ENCODE assay signal across 28 cellular contexts in genomic region chr16:70442344-70442743, GRCh38.
"Had no signal": no experiment of that assay in that cellular context is flagged by ENCODE, and none has a peak within 500 bp of the region (broad histone marks: within the 10 kb centered on the region; RNA-seq: fewer than 3 reads in every experiment).

No MANE protein-coding gene starts in this region.

- H3K27me3 Mint-ChIP-seq: stimulated activated memory B cell treated with anti-CD40 and anti-IgM and Interleukin-4, amounts not matched to agents 10 μg/mL and 1 μg/mL and 100 μg/mL, for 72 hours; stimulated activated naive B cell treated with anti-CD40 and anti-IgM and Interleukin-4, amounts not matched to agents 10 μg/mL and 1 μg/mL and 100 μg/mL, for 72 hours; stimulated activated naive CD8-positive, alpha-beta T cell treated with anti-CD3 and anti-CD28 coated beads, Interleukin-15, amount 100 ng/mL, for 72 hours; stimulated activated naive CD8-positive, alpha-beta T cell treated with anti-CD3 and anti-CD28 coated beads, Interleukin-15, Interleukin-2, amounts not matched to agents 100 ng/mL and 50 ng/mL, for 24 hours had no signal

- H3K4me3 ChIP-seq: stomach, suprapubic skin, testis, thoracic aorta, thyroid gland, tibial artery, tibial nerve, transverse colon, upper lobe of left lung, upper lobe of right lung, uterus, vagina had no signal

- H3K27me3 ChIP-seq: stomach, suprapubic skin, testis, thyroid gland, tibial artery, tibial nerve, transverse colon, upper lobe of left lung, upper lobe of right lung, uterus, vagina had no signal

- H3K36me3 ChIP-seq: stomach, suprapubic skin, thoracic aorta, thyroid gland, tibial artery, tibial nerve, transverse colon, upper lobe of left lung, upper lobe of right lung, uterus, vagina had no signal

- FAIRE-seq: urothelium cell line had no signal

- H3K4me1 ChIP-seq: uterus had no signal

- DNase-seq: stimulated activated CD4-positive, alpha-beta T cell treated with anti-CD3 and anti-CD28 coated beads, Interleukin-2, amount 100 ng/mL, for 48 hours; stimulated activated CD4-positive, alpha-beta T cell treated with anti-CD3 and anti-CD28 coated beads, Interleukin-4, amount 100 ng/mL, for 1 hour; stimulated activated CD4-positive, alpha-beta T cell treated with anti-CD3 and anti-CD28 coated beads, Interleukin-4, amount 100 ng/mL, for 24 hours; stimulated activated CD4-positive, alpha-beta T cell treated with anti-CD3 and anti-CD28 coated beads, Interleukin-4, amount 100 ng/mL, for 4 hours; stimulated activated CD8-positive, alpha-beta memory T cell treated with anti-CD3 and anti-CD28 coated beads, Interleukin-4, amount 100 ng/mL, for 48 hours; stimulated activated naive B cell treated with anti-CD40 and anti-IgM and Interleukin-4, amounts not matched to agents 10 μg/mL and 1 μg/mL and 100 μg/mL, for 72 hours; stimulated activated naive CD4-positive, alpha-beta T cell; stimulated activated naive CD4-positive, alpha-beta T cell treated with Interleukin-2 at 50 U/mL for 16 hours; stimulated activated naive CD8-positive, alpha-beta T cell treated with anti-CD3 and anti-CD28 coated beads, Interleukin-15, amount 100 ng/mL, for 72 hours; stimulated activated naive CD8-positive, alpha-beta T cell treated with anti-CD3 and anti-CD28 coated beads, Interleukin-15, Interleukin-2, amounts not matched to agents 100 U/mL and 50 U/mL, for 24 hours; stomach; substantia nigra; testis; thyroid gland; tibial artery; transverse colon; upper lobe of left lung; upper lobe of right lung; uterus had no signal

- ATAC-seq: stimulated activated effector memory CD8-positive, alpha-beta T cell treated with anti-CD3 and anti-CD28 coated beads, Interleukin-12 subunit alpha, Interleukin-12 subunit beta, amount 100 ng/mL, for 72 hours; stimulated activated memory B cell treated with anti-CD40 and anti-IgM and Interleukin-4, amounts not matched to agents 10 μg/mL and 1 μg/mL and 100 μg/mL, for 72 hours; stimulated activated naive B cell treated with anti-CD40 and anti-IgM and Interleukin-4, amounts not matched to agents 10 μg/mL and 1 μg/mL and 100 μg/mL, for 72 hours; stimulated activated naive CD8-positive, alpha-beta T cell treated with anti-CD3 and anti-CD28 coated beads, Interleukin-15, amount 100 ng/mL, for 72 hours; stimulated activated naive CD8-positive, alpha-beta T cell treated with anti-CD3 and anti-CD28 coated beads, Interleukin-15, Interleukin-2, amounts not matched to agents 100 U/mL and 50 U/mL, for 24 hours; upper lobe of right lung had no signal

- H3K36me3 Mint-ChIP-seq: stimulated activated memory B cell treated with anti-CD40 and anti-IgM and Interleukin-4, amounts not matched to agents 10 μg/mL and 1 μg/mL and 100 μg/mL, for 72 hours; type B pancreatic cell had no signal

- H3K9me3 ChIP-seq: stomach, suprapubic skin, testis, thoracic aorta, thyroid gland, tibial artery, tibial nerve, transverse colon, upper lobe of left lung, upper lobe of right lung, uterus, vagina had no signal

- H3K27ac ChIP-seq: stomach, suprapubic skin, testis, thoracic aorta, thyroid gland, tibial artery, tibial nerve, transverse colon, upper lobe of left lung, upper lobe of right lung, uterus, vagina had no signal

- H3K9me3 Mint-ChIP-seq: stimulated activated effector memory CD8-positive, alpha-beta T cell treated with anti-CD3 and anti-CD28 coated beads, Interleukin-12 subunit alpha, Interleukin-12 subunit beta, amount 100 ng/mL, for 72 hours; stimulated activated memory B cell treated with anti-CD40 and anti-IgM and Interleukin-4, amounts not matched to agents 10 μg/mL and 1 μg/mL and 100 μg/mL, for 72 hours; stimulated activated naive B cell treated with anti-CD40 and anti-IgM and Interleukin-4, amounts not matched to agents 10 μg/mL and 1 μg/mL and 100 μg/mL, for 72 hours; stimulated activated naive CD8-positive, alpha-beta T cell treated with anti-CD3 and anti-CD28 coated beads, Interleukin-15, amount 100 ng/mL, for 72 hours; stimulated activated naive CD8-positive, alpha-beta T cell treated with anti-CD3 and anti-CD28 coated beads, Interleukin-15, Interleukin-2, amounts not matched to agents 100 ng/mL and 50 ng/mL, for 24 hours; type B pancreatic cell had no signal

- H3K27ac Mint-ChIP-seq: stimulated activated effector memory CD8-positive, alpha-beta T cell treated with anti-CD3 and anti-CD28 coated beads, Interleukin-12 subunit alpha, Interleukin-12 subunit beta, amount 100 ng/mL, for 72 hours; stimulated activated memory B cell treated with anti-CD40 and anti-IgM and Interleukin-4, amounts not matched to agents 10 μg/mL and 1 μg/mL and 100 μg/mL, for 72 hours; stimulated activated naive CD8-positive, alpha-beta T cell treated with anti-CD3 and anti-CD28 coated beads, Interleukin-15, amount 100 ng/mL, for 72 hours; stimulated activated naive CD8-positive, alpha-beta T cell treated with anti-CD3 and anti-CD28 coated beads, Interleukin-15, Interleukin-2, amounts not matched to agents 100 ng/mL and 50 ng/mL, for 24 hours; type B pancreatic cell had no signal

- H3K4me3 Mint-ChIP-seq: stimulated activated effector memory CD8-positive, alpha-beta T cell treated with anti-CD3 and anti-CD28 coated beads, Interleukin-12 subunit alpha, Interleukin-12 subunit beta, amount 100 ng/mL, for 72 hours; stimulated activated memory B cell treated with anti-CD40 and anti-IgM and Interleukin-4, amounts not matched to agents 10 μg/mL and 1 μg/mL and 100 μg/mL, for 72 hours; stimulated activated naive B cell treated with anti-CD40 and anti-IgM and Interleukin-4, amounts not matched to agents 10 μg/mL and 1 μg/mL and 100 μg/mL, for 72 hours; stimulated activated naive CD8-positive, alpha-beta T cell treated with anti-CD3 and anti-CD28 coated beads, Interleukin-15, amount 100 ng/mL, for 72 hours; stimulated activated naive CD8-positive, alpha-beta T cell treated with anti-CD3 and anti-CD28 coated beads, Interleukin-15, Interleukin-2, amounts not matched to agents 100 ng/mL and 50 ng/mL, for 24 hours; type B pancreatic cell had no signal
